Comparison of ENCODE assay signal across 13 cellular contexts in genomic region chr16:58021661-58022551, GRCh38. TPM values are rescaled to one million over a fixed set of nuclear protein-coding genes. Genes with fewer than 3 reads are reported as not detected.
DNase-seq lines count a peak whose midpoint lies in the region; ATAC-seq and TF ChIP-seq lines count a peak whose summit lies in the region.
"Had no signal": no experiment of that assay in that cellular context is flagged by ENCODE, and none has a peak within 500 bp of the region (broad histone marks: within the 10 kb centered on the region; RNA-seq: fewer than 3 reads in every experiment).

No MANE protein-coding gene starts in this region.

- H3K27me3 ChIP-seq in sigmoid colon: no peaks in the 10 kb centered on the region

- H3K4me1 Mint-ChIP-seq in activated T-helper 17 cell treated with anti-CD3 and anti-CD28 coated beads, Interleukin-2, amount 50 U/mL, for 72 hours: peaks cover 11% of the 10 kb centered on the region

- H3K4me3 ChIP-seq in fibroblast of mammary gland (ENCODE audit: control insufficient read depth, low read depth, low read length) (no peak overlapping the region), sigmoid colon (no peak overlapping the region)
- H3K4me3 ChIP-seq: left lung had no signal

- no peaks in the 10 kb centered on the region for H3K9me3 Mint-ChIP-seq in activated T-helper 17 cell treated with anti-CD3 and anti-CD28 coated beads, Interleukin-2, amount 50 U/mL, for 72 hours
- H3K9me3 Mint-ChIP-seq: activated T-cell treated with anti-CD3 and anti-CD28 coated beads, Interleukin-2, amount 50 U/mL, for 72 hours; T-helper 2 cell treated with Interferon-gamma antibody and Interleukin-4, amounts not matched to agents 5 μg/mL and 100 μg/mL, for 36 hours had no signal

- H3K4me1 ChIP-seq in sigmoid colon: peaks cover 1 to 66% (median 52%) of the 10 kb centered on the region in 4 donors

- no peak for TF ChIP-seq POLR2A in sigmoid colon (IDR thresholded peaks at IDR 0.05)

- H3K36me3 Mint-ChIP-seq in activated T-helper 17 cell treated with anti-CD3 and anti-CD28 coated beads, Interleukin-2, amount 50 U/mL, for 72 hours (ENCODE audit: low read depth): no peaks in the 10 kb centered on the region

- H3K27ac Mint-ChIP-seq in activated T-helper 17 cell treated with anti-CD3 and anti-CD28 coated beads, Interleukin-2, amount 50 U/mL, for 72 hours: no peak overlapping the region
- H3K27ac Mint-ChIP-seq: activated T-cell treated with anti-CD3 and anti-CD28 coated beads, Interleukin-2, amount 50 U/mL, for 72 hours had no signal

- intact Hi-C loops in sigmoid colon (cut with DNase I): loop anchor here (1.0 to 10.0 kb wide), 5 partner anchors 17 to 465 kb away; partner anchors contain the start of genes CSNK2A2 and GINS3

- WGBS in sigmoid colon, 2 donors: 66 to 86% methylated on average over 8 of the region's 8 CpGs

- no peaks in the 10 kb centered on the region for H3K9me3 ChIP-seq in sigmoid colon
- H3K9me3 ChIP-seq: left lung had no signal

- DNase-seq in EL (peak; percentile 76), RPMI7951 (ENCODE audit: low read depth) (peak; percentile 19), fibroblast of mammary gland (ENCODE audit: low read depth) (peak; percentile 75), sigmoid colon (no peak), T-helper 1 cell (no peak)
- DNase-seq in activated CD4-positive, alpha-beta T cell treated with anti-CD3 and anti-CD28 coated beads for 48 hours: no peak
- DNase-seq: activated T-cell treated with anti-CD3 and anti-CD28 coated beads, Interleukin-2, amount 50 U/mL, for 72 hours had no signal

- peak overlapping the region; percentile 70 to 85 (median 76) for H3K27ac ChIP-seq in sigmoid colon

- H3K27me3 Mint-ChIP-seq in activated T-helper 17 cell treated with anti-CD3 and anti-CD28 coated beads, Interleukin-2, amount 50 U/mL, for 72 hours: no peaks in the 10 kb centered on the region

- no peak for ATAC-seq in HG02798 (IDR thresholded peaks at IDR 0.05; ENCODE audit: poor library complexity, unreplicated experiment)
- no peak for ATAC-seq in activated T-helper 17 cell treated with anti-CD3 and anti-CD28 coated beads, Interleukin-2, amount 50 U/mL, for 72 hours (replicated peaks)
- ATAC-seq: activated T-cell treated with anti-CD3 and anti-CD28 coated beads, Interleukin-2, amount 50 U/mL, for 72 hours had no signal

- no peak for TF ChIP-seq CTCF in fibroblast of mammary gland (conservative IDR thresholded peaks at IDR 0.05; ENCODE audit: control insufficient read depth, insufficient read depth, low read depth, low read length)
- TF ChIP-seq CTCF in sigmoid colon (IDR thresholded peaks at IDR 0.05): no peak

- H3K36me3 ChIP-seq in sigmoid colon: peaks cover 0 to 29% (median 6%) of the 10 kb centered on the region in 4 donors

- TF ChIP-seq EP300 in sigmoid colon (IDR thresholded peaks at IDR 0.05): no peak

- H3K4me3 Mint-ChIP-seq in activated T-helper 17 cell treated with anti-CD3 and anti-CD28 coated beads, Interleukin-2, amount 50 U/mL, for 72 hours: no peak overlapping the region
- H3K4me3 Mint-ChIP-seq: activated T-cell treated with anti-CD3 and anti-CD28 coated beads, Interleukin-2, amount 50 U/mL, for 72 hours; T-helper 2 cell treated with Interferon-gamma antibody and Interleukin-4, amounts not matched to agents 5 μg/mL and 100 μg/mL, for 36 hours had no signal

RNA-seq across cellular contexts. Expression of gene MMP15, which starts 3.6 kb away (rescaled TPM):
- 2.6 and 7.7 TPM in 2 replicates for total RNA-seq in RPMI7951 (2014; rRNA removed; shearing (Covaris generic))
- 10 to 100 TPM in 1 of 4 donors, 1 to 10 TPM in 3; 2.3 to 10.5 (median 5.1) TPM for total RNA-seq in sigmoid colon
- polyA plus RNA-seq in sigmoid colon: 10 to 100 TPM; 10.8 to 54.0 (median 13.4) TPM
- under 1 TPM; 0.19 to 0.29 TPM for total RNA-seq in activated T-helper 17 cell treated with anti-CD3 and anti-CD28 coated beads, Interleukin-2, amount 50 U/mL, for 72 hours

RNA-seq across cellular contexts. Expression of gene USB1, which starts 20.7 kb away (rescaled TPM):
- total RNA-seq in RPMI7951 (2014; rRNA removed; shearing (Covaris generic)): 28.6 and 31.0 TPM in 2 replicates
- total RNA-seq in sigmoid colon: 10 to 100 TPM; 19.9 to 44.9 (median 34.9) TPM
- 10 to 100 TPM; 31.1 to 39.1 (median 36.6) TPM for polyA plus RNA-seq in sigmoid colon
- 10 to 100 TPM; 33.7 to 56.6 TPM for total RNA-seq in activated T-helper 17 cell treated with anti-CD3 and anti-CD28 coated beads, Interleukin-2, amount 50 U/mL, for 72 hours

RNA-seq across cellular contexts. Expression of gene ZNF319, which starts 21.4 kb away (rescaled TPM):
- total RNA-seq in RPMI7951 (2014; rRNA removed; shearing (Covaris generic)): 1.1 and 1.3 TPM in 2 replicates
- 1 to 10 TPM; 4.1 to 5.7 (median 4.9) TPM for total RNA-seq in sigmoid colon
- 1 to 10 TPM; 1.2 to 5.7 (median 1.2) TPM for polyA plus RNA-seq in sigmoid colon
- total RNA-seq in activated T-helper 17 cell treated with anti-CD3 and anti-CD28 coated beads, Interleukin-2, amount 50 U/mL, for 72 hours: 1 to 10 TPM; 3.9 to 5.5 TPM

RNA-seq across cellular contexts. Expression of gene CNGB1, which starts 51.0 kb away (rescaled TPM):
- not detected in 2 replicates for total RNA-seq in RPMI7951 (2014; rRNA removed; shearing (Covaris generic))
- 10 to 100 TPM in 1 of 4 donors, 1 to 10 TPM in 1, under 1 TPM in 1, not detected in 1; 0.71 to 13.0 (median 2.0) TPM for total RNA-seq in sigmoid colon
- under 1 TPM in 1 of 3 donors, not detected in 2; 0.70 TPM for polyA plus RNA-seq in sigmoid colon
- total RNA-seq in activated T-helper 17 cell treated with anti-CD3 and anti-CD28 coated beads, Interleukin-2, amount 50 U/mL, for 72 hours: not detected
- total RNA-seq: activated T-cell treated with anti-CD3 and anti-CD28 coated beads, Interleukin-2, amount 50 U/mL, for 72 hours; NCI-H460; subcutaneous adipose tissue had no signal

Comparison
In these comparisons a context has a peak if more than half of its experiments do, and no peak if none do; other contexts are left out.
1. DNase-seq: peak in EL (single experiment), RPMI7951 (single experiment) and fibroblast of mammary gland (single experiment); none in sigmoid colon (single experiment), activated CD4-positive, alpha-beta T cell treated with anti-CD3 and anti-CD28 coated beads for 48 hours (single experiment) and T-helper 1 cell (0 of 5).